ENCODE assay signal across 9 cellular contexts in genomic region chrX:139844163-139844562, GRCh38.
DNase-seq lines count a peak whose midpoint lies in the region; ATAC-seq lines count a peak whose summit lies in the region.
"Had no signal": no experiment of that assay in that cellular context is flagged by ENCODE, and none has a peak within 500 bp of the region (broad histone marks: within the 10 kb centered on the region; RNA-seq: fewer than 3 reads in every experiment).

No MANE protein-coding gene starts in this region.

- no peak overlapping the region for H3K4me3 ChIP-seq in H7 (ENCODE audit: insufficient read depth, low read depth, low read length)

- peaks cover 0 to 26% (median 13%) of the 10 kb centered on the region in 3 donors for H3K4me1 Mint-ChIP-seq in naive B cell

- peak; percentile 2 for DNase-seq in activated CD4-positive, alpha-beta T cell treated with anti-CD3 and anti-CD28 coated beads for 48 hours
- no peak for DNase-seq in activated CD4-positive, alpha-beta T cell treated with anti-CD3 and anti-CD28 coated beads, Interleukin-2, amount 50 U/mL, for 4 hours
- DNase-seq in H7 (peak; percentile 15), NCI-H2029 (lab: John Stamatoyannopoulos, UW) (peak; percentile 21), naive B cell (no peak), inferior parietal cortex (ENCODE audit: extremely low spot score) (no peak), GOT3 (lab: John Stamatoyannopoulos, UW) (no peak)
- DNase-seq: NCI-H524 treated with DMSO at 0.1 percent for 48 hours had no signal

- H3K27me3 Mint-ChIP-seq in naive B cell = no peaks in the 10 kb centered on the region

- ATAC-seq in naive B cell (ENCODE audit: low read depth in 2 of 2) (peak; percentile 44 to 49), GM19397 (IDR thresholded peaks at IDR 0.05; ENCODE audit: unreplicated experiment) (no peak)

- H3K27me3 ChIP-seq in H7 (ENCODE audit: control insufficient read depth, insufficient read depth, low read length) = no peaks in the 10 kb centered on the region

- peaks cover 0 to 4% (median 2%) of the 10 kb centered on the region in 7 donors for H3K9me3 Mint-ChIP-seq in naive B cell

- no peaks in the 10 kb centered on the region for H3K36me3 ChIP-seq in H7 (replicated peaks; ENCODE audit: control insufficient read depth, insufficient read depth, low read length)

- peak overlapping the region in 1 of 8 donors; percentile 1 for H3K4me3 Mint-ChIP-seq in naive B cell

- H3K36me3 Mint-ChIP-seq in naive B cell = no peaks in the 10 kb centered on the region

- peak overlapping the region in 1 of 6 donors; percentile 21 for H3K27ac Mint-ChIP-seq in naive B cell

Comparison
In these comparisons a context has a peak if more than half of its experiments do, and no peak if none do; other contexts are left out.
1. DNase-seq: peak in activated CD4-positive, alpha-beta T cell treated with anti-CD3 and anti-CD28 coated beads for 48 hours (single experiment), H7 (single experiment) and NCI-H2029 (single experiment); none in activated CD4-positive, alpha-beta T cell treated with anti-CD3 and anti-CD28 coated beads, Interleukin-2, amount 50 U/mL, for 4 hours (0 of 2), naive B cell (single experiment), inferior parietal cortex (single experiment) and GOT3 (single experiment).